Comparison of ENCODE assay signal across 25 cellular contexts in genomic region chr10:129583831-129584230, GRCh38.
"Had no signal": no experiment of that assay in that cellular context is flagged by ENCODE, and none has a peak within 500 bp of the region (broad histone marks: within the 10 kb centered on the region; RNA-seq: fewer than 3 reads in every experiment).

No MANE protein-coding gene starts in this region.

- H3K36me3 ChIP-seq: brain microvascular endothelial cell, WERI-Rb-1 had no signal

- H3K27ac ChIP-seq: brain microvascular endothelial cell, WERI-Rb-1 had no signal

- DNase-seq: activated B cell treated with CpG ODN at 0.5 μM for 24 hours; activated CD4-positive, alpha-beta T cell treated with anti-CD3 and anti-CD28 coated beads for 48 hours; activated CD4-positive, alpha-beta T cell treated with anti-CD3 and anti-CD28 coated beads, Interleukin-2, amount 50 U/mL, for 1 hour; activated CD4-positive, alpha-beta T cell treated with anti-CD3 and anti-CD28 coated beads, Interleukin-2, amount 50 U/mL, for 48 hours; activated CD8-positive, alpha-beta memory T cell treated with anti-CD3 and anti-CD28 coated beads for 24 hours; activated CD8-positive, alpha-beta T cell treated with anti-CD3 and anti-CD28 coated beads for 36 hours; activated effector memory CD4-positive, alpha-beta T cell treated with Interleukin-2 at 50 U/mL for 16 hours; activated gamma-delta T cell treated with Interleukin-2 at 50 U/mL for 16 hours; activated naive CD4-positive, alpha-beta T cell treated with anti-CD3 and anti-CD28 coated beads, Interleukin-2, amount 50 U/mL, for 16 hours; activated naive CD4-positive, alpha-beta T cell treated with Interleukin-2 at 50 U/mL for 16 hours; activated T-cell treated with anti-CD3 and anti-CD28 coated beads, Interleukin-2, amount 50 U/mL, for 4 hours; amniotic stem cell; anterior cingulate cortex; brain microvascular endothelial cell; cortex of kidney; effector memory CD4-positive, alpha-beta T cell; endodermal cell; foreskin fibroblast; T-helper 2 cell; WERI-Rb-1 had no signal

- H3K4me1 Mint-ChIP-seq: activated B cell treated with CpG ODN at 0.5 μM for 24 hours; activated T-helper 17 cell treated with anti-CD3 and anti-CD28 coated beads, Interleukin-2, amount 50 U/mL, for 72 hours; endodermal cell had no signal

- H3K27ac Mint-ChIP-seq: activated B cell treated with CpG ODN at 0.5 μM for 24 hours; activated CD8-positive, alpha-beta T cell treated with anti-CD3 and anti-CD28 coated beads for 36 hours; activated naive CD8-positive, alpha-beta T cell; activated T-helper 17 cell treated with anti-CD3 and anti-CD28 coated beads, Interleukin-2, amount 50 U/mL, for 72 hours; endodermal cell had no signal

- ATAC-seq: activated CD4-positive, CD25-positive, alpha-beta regulatory T cell treated with anti-CD3 and anti-CD28 coated beads, Interleukin-2, amount 50 U/mL, for 24 hours; activated CD8-positive, alpha-beta T cell treated with anti-CD3 and anti-CD28 coated beads for 36 hours; activated T-cell treated with anti-CD3 and anti-CD28 coated beads, Interleukin-2, amount 50 U/mL, for 4 hours; activated T-helper 17 cell treated with anti-CD3 and anti-CD28 coated beads, Interleukin-2, amount 50 U/mL, for 72 hours; esophagus mucosa had no signal

- H3K4me3 Mint-ChIP-seq: activated B cell treated with CpG ODN at 0.5 μM for 24 hours; activated CD8-positive, alpha-beta T cell treated with anti-CD3 and anti-CD28 coated beads for 36 hours; activated naive CD8-positive, alpha-beta T cell; activated T-cell treated with anti-CD3 and anti-CD28 coated beads, Interleukin-2, amount 50 U/mL, for 4 hours; activated T-helper 17 cell treated with anti-CD3 and anti-CD28 coated beads, Interleukin-2, amount 50 U/mL, for 72 hours; central memory CD8-positive, alpha-beta T cell; endodermal cell had no signal

- H3K27me3 ChIP-seq: brain microvascular endothelial cell had no signal

- H3K27me3 Mint-ChIP-seq: activated B cell treated with CpG ODN at 0.5 μM for 24 hours; activated CD8-positive, alpha-beta T cell treated with anti-CD3 and anti-CD28 coated beads for 36 hours; activated naive CD8-positive, alpha-beta T cell; activated T-helper 17 cell treated with anti-CD3 and anti-CD28 coated beads, Interleukin-2, amount 50 U/mL, for 72 hours; central memory CD8-positive, alpha-beta T cell had no signal
